Comparison of ENCODE assay signal across 8 cellular contexts in the genomic region with DNA sequence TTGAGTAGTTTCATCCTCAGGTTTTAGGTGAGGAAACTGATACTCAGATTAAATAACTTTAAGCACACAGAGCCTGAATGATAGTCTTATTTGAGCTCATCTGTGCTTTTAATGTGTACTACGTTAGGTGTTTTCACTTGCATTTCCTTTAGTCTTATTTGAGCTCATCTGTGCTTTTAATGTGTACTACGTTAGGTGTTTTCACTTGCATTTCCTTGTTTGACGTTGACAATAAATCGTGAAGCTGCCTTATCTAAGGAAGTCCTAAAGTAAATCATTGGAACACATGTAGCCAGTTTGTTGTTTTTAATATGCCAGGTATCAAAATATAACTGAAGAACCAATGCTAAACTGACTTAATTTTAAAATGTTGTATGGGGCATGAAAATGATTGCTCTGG. TPM values are rescaled to one million over a fixed set of nuclear protein-coding genes. Genes with fewer than 3 reads are reported as not detected.
DNase-seq lines count a peak whose midpoint lies in the region; ATAC-seq and TF ChIP-seq lines count a peak whose summit lies in the region.

No MANE protein-coding gene starts in this region.

- intact Hi-C loops in breast epithelium (cut with DNase I; ENCODE audit: low total_unique reads) (no loop called here), mucosa of descending colon (cut with DNase I, micrococcal nuclease) (no loop called here)

- no peaks in the 10 kb centered on the region for H3K9me3 ChIP-seq in HUES6 (ENCODE audit: control insufficient read depth, insufficient read depth, low read depth, low read length)
- H3K9me3 ChIP-seq in breast epithelium: no peaks in the 10 kb centered on the region
- no peaks in the 10 kb centered on the region for H3K9me3 ChIP-seq in mucosa of descending colon

- DNase-seq in breast epithelium (ENCODE audit: low spot score in 2 of 2) (no peak), mucosa of descending colon (no peak), NOMO-1 treated with dmso at 0.1 percent for 144 hours (lab: John Stamatoyannopoulos, UW; ENCODE audit: unreplicated experiment) (no peak), NCI-H446 (lab: John Stamatoyannopoulos, UW) (no peak), KBM-7 (no peak)

- no peak for TF ChIP-seq POLR2A in breast epithelium (IDR thresholded peaks at IDR 0.05)

- peak overlapping the region; percentile 92 for H3K27ac ChIP-seq in ACC112 (ENCODE audit: low read depth, low read length)
- H3K27ac ChIP-seq in HUES6 (ENCODE audit: low read depth, low read length): no peak overlapping the region
- H3K27ac ChIP-seq in breast epithelium: peak overlapping the region; percentile 99 to 100

- peak overlapping the region; percentile 75 for H3K4me3 ChIP-seq in ACC112 (ENCODE audit: low read depth, low read length)
- peak overlapping the region; percentile 94 for H3K4me3 ChIP-seq in HUES6 (ENCODE audit: low read depth, low read length)
- peak overlapping the region; percentile 84 to 97 (median 84) for H3K4me3 ChIP-seq in breast epithelium
- H3K4me3 ChIP-seq in mucosa of descending colon: no peak overlapping the region

- no peak overlapping the region for H2AFZ ChIP-seq in ACC112 (ENCODE audit: low read length, unreplicated experiment)

- H3K36me3 ChIP-seq in ACC112 (ENCODE audit: insufficient read depth, low read length): 0 out of 2 replicates have a peak, but pooled peaks cover 3% of the 10 kb centered on the region
- H3K36me3 ChIP-seq in HUES6 (ENCODE audit: control insufficient read depth, insufficient read depth, low read length): peaks cover 4% of the 10 kb centered on the region; the same call in 1 of the 2 replicates
- H3K36me3 ChIP-seq in breast epithelium: no peaks in the 10 kb centered on the region
- H3K36me3 ChIP-seq in mucosa of descending colon (ENCODE audit: low read depth): no peaks in the 10 kb centered on the region

- no peaks in the 10 kb centered on the region for H3K27me3 ChIP-seq in ACC112 (ENCODE audit: insufficient read depth, low read length)
- no peaks in the 10 kb centered on the region for H3K27me3 ChIP-seq in HUES6 (ENCODE audit: control insufficient read depth, insufficient read depth, low read length)
- no peaks in the 10 kb centered on the region for H3K27me3 ChIP-seq in breast epithelium

- H3K9ac ChIP-seq in HUES6 (ENCODE audit: low read length): no peak overlapping the region

- no peak for TF ChIP-seq CTCF in breast epithelium (IDR thresholded peaks at IDR 0.05)
- no peak for TF ChIP-seq CTCF in mucosa of descending colon (IDR thresholded peaks at IDR 0.05)

- in situ Hi-C loops in KBM-7 (cut with MboI; ENCODE audit: low pct_unique_long_range_greater_than_20kb, low sequenced_read_pairs): no loop called here

- peaks cover 43% of the 10 kb centered on the region for H3K4me1 ChIP-seq in ACC112 (ENCODE audit: control insufficient read depth, insufficient read depth, low read length, unreplicated experiment)
- H3K4me1 ChIP-seq in HUES6 (ENCODE audit: control insufficient read depth, insufficient read depth, low read length): peaks cover 34% of the 10 kb centered on the region
- H3K4me1 ChIP-seq in breast epithelium: peaks cover 0 to 15% of the 10 kb centered on the region in 2 donors
- H3K4me1 ChIP-seq in mucosa of descending colon (ENCODE audit: low read depth): peaks cover 51% of the 10 kb centered on the region

- ATAC-seq in mucosa of descending colon (peak; percentile 45), HG02981 (IDR thresholded peaks at IDR 0.05; ENCODE audit: unreplicated experiment) (no peak)

- peaks cover 63% of the 10 kb centered on the region for H3K79me2 ChIP-seq in ACC112 (ENCODE audit: control insufficient read depth, insufficient read depth, low read length, unreplicated experiment)

RNA-seq across cellular contexts. Expression of a gene that starts 2.0 kb away (rescaled TPM):
- total RNA-seq in breast epithelium (100 to 1,000 TPM; 176 to 198 (median 186) TPM), mucosa of descending colon (100 to 1,000 TPM; 158 to 182 (median 168) TPM)
